In genomic region chr19:35757231-35757748, GRCh38 we compare ENCODE assay signal across 8 cellular contexts. TPM values are rescaled to one million over a fixed set of nuclear protein-coding genes. Genes with fewer than 3 reads are reported as not detected.
A peak's percentile ranks its signal among the peaks of the same experiment; 100 is the strongest.
DNase-seq lines count a peak whose midpoint lies in the region; ATAC-seq and TF ChIP-seq lines count a peak whose summit lies in the region.

No MANE protein-coding gene starts in this region.

- TF ChIP-seq CTCF in progenitor cell of endocrine pancreas (IDR thresholded peaks at IDR 0.05; ENCODE audit: unreplicated experiment), result no peak

- peaks cover 12% of the 10 kb centered on the region for H3K4me1 Mint-ChIP-seq in progenitor cell of endocrine pancreas (ENCODE audit: low read depth)

- H3K9me3 ChIP-seq in Karpas-422 (ENCODE audit: low read length) (no peaks in the 10 kb centered on the region), right cardiac atrium (ENCODE audit: control insufficient read depth, low read length) (no peaks in the 10 kb centered on the region)

- H3K27me3 ChIP-seq in Karpas-422 (ENCODE audit: low read length) (no peaks in the 10 kb centered on the region), right cardiac atrium (ENCODE audit: control insufficient read depth, insufficient read depth) (no peaks in the 10 kb centered on the region)

- ATAC-seq in activated CD4-positive, CD25-positive, alpha-beta regulatory T cell treated with anti-CD3 and anti-CD28 coated beads, Interleukin-2, amount 50 U/mL, for 24 hours, result no peak
- ATAC-seq in right cardiac atrium, result peak; percentile 59 to 68
- no peak for ATAC-seq in HG03097 (IDR thresholded peaks at IDR 0.05; ENCODE audit: low FRiP score, unreplicated experiment)

- DNase-seq in activated CD4-positive, CD25-positive, alpha-beta regulatory T cell treated with anti-CD3 and anti-CD28 coated beads, Interleukin-2, amount 50 U/mL, for 72 hours, result peak; percentile 52
- peak; percentile 84 for DNase-seq in Karpas-422
- peak; percentile 99 for DNase-seq in amniotic epithelial cell (ENCODE audit: low read depth)
- peak; percentile 95 to 96 (median 95) for DNase-seq in right cardiac atrium
- DNase-seq in progenitor cell of endocrine pancreas (ENCODE audit: low spot score, unreplicated experiment), result no peak
- DNase-seq in NOMO-1 treated with DMSO at 0.1 percent for 48 hours (lab: John Stamatoyannopoulos, UW; ENCODE audit: unreplicated experiment), result no peak

- peak overlapping the region; percentile 88 for H3K27ac ChIP-seq in Karpas-422 (ENCODE audit: low read length)
- H3K27ac ChIP-seq in right cardiac atrium (ENCODE audit: low read length), result peak overlapping the region; percentile 97

- H3K4me2 ChIP-seq in Karpas-422 (ENCODE audit: low read depth, low read length, poor library complexity, severe bottlenecking), result peak overlapping the region; percentile 89

- H2AFZ ChIP-seq in Karpas-422 (ENCODE audit: low read length), result no peak overlapping the region

- H3K9me3 Mint-ChIP-seq in progenitor cell of endocrine pancreas (ENCODE audit: low read depth), result no peaks in the 10 kb centered on the region

- WGBS in right cardiac atrium, result 2% methylated on average over 19 of the region's 19 CpGs

- H3K4me3 ChIP-seq in Karpas-422 (ENCODE audit: low read length) (peak overlapping the region; percentile 83), right cardiac atrium (ENCODE audit: low read length) (peak overlapping the region; percentile 47)

- H3K4me3 Mint-ChIP-seq in progenitor cell of endocrine pancreas (ENCODE audit: low read depth), result peak overlapping the region; percentile 94

- H3K4me1 ChIP-seq in Karpas-422 (ENCODE audit: low read length) (peaks cover 22% of the 10 kb centered on the region), right cardiac atrium (ENCODE audit: control insufficient read depth, insufficient read depth, low read length) (peaks cover 2% of the 10 kb centered on the region)

- H3K36me3 Mint-ChIP-seq in progenitor cell of endocrine pancreas (ENCODE audit: insufficient read depth), result peaks cover 17% of the 10 kb centered on the region

- peaks cover 23% of the 10 kb centered on the region for H3K79me2 ChIP-seq in Karpas-422 (ENCODE audit: low read length)

- H3K27ac Mint-ChIP-seq in progenitor cell of endocrine pancreas, result peak overlapping the region; percentile 91

- H3K36me3 ChIP-seq in Karpas-422 (ENCODE audit: insufficient read depth, low read length), result peaks cover 13% of the 10 kb centered on the region

- H3K27me3 Mint-ChIP-seq in progenitor cell of endocrine pancreas, result peaks cover 20% of the 10 kb centered on the region

- H3K9me2 ChIP-seq in Karpas-422 (replicated peaks; ENCODE audit: insufficient read depth, low read length), result no peaks in the 10 kb centered on the region

- intact Hi-C loops in right cardiac atrium (cut with DNase I), result loop anchor here in 1 of 4 donors (10.0 kb wide), 1 partner anchor 178 kb away; the partner anchor contains the start of gene LRFN3

- peaks cover 10% of the 10 kb centered on the region; the same call in 1 of the 2 replicates for H4K20me1 ChIP-seq in Karpas-422 (ENCODE audit: insufficient read depth, low read depth, low read length)

- H3K9ac ChIP-seq in Karpas-422 (ENCODE audit: low read length), result peak overlapping the region; percentile 85

RNA-seq across cellular contexts. Expression of gene HSPB6, which starts 0.5 kb away (rescaled TPM):
- total RNA-seq in Karpas-422 (2014; rRNA removed; shearing (Covaris generic); ENCODE audit: low replicate concordance), result 0.18 and 1.5 TPM in 2 replicates
- total RNA-seq in right cardiac atrium (100 to 1,000 TPM; 107 to 207 (median 148) TPM), progenitor cell of endocrine pancreas (0.33 TPM in 1 of 2 replicates, not detected in the other)
- 209 TPM for polyA plus RNA-seq in right cardiac atrium

RNA-seq across cellular contexts. Expression of gene PROSER3, which starts 0.7 kb away (rescaled TPM):
- 16.6 and 17.5 TPM in 2 replicates for total RNA-seq in Karpas-422 (2014; rRNA removed; shearing (Covaris generic); ENCODE audit: low replicate concordance)
- total RNA-seq in right cardiac atrium (10 to 100 TPM in 1 of 4 donors, 1 to 10 TPM in 3; 5.6 to 10.3 (median 7.4) TPM), progenitor cell of endocrine pancreas (58.6 and 62.3 TPM in 2 replicates)
- polyA plus RNA-seq in right cardiac atrium, result 6.4 TPM

RNA-seq across cellular contexts. Expression of gene LIN37, which starts 8.9 kb away (rescaled TPM):
- total RNA-seq in Karpas-422 (2014; rRNA removed; shearing (Covaris generic); ENCODE audit: low replicate concordance), result 5.9 and 12.4 TPM in 2 replicates
- total RNA-seq in right cardiac atrium (10 to 100 TPM in 2 of 4 donors, 1 to 10 TPM in 2; 8.2 to 14.6 (median 10.3) TPM), progenitor cell of endocrine pancreas (12.7 and 13.1 TPM in 2 replicates)
- polyA plus RNA-seq in right cardiac atrium, result 17.9 TPM

RNA-seq across cellular contexts. Expression of gene PSENEN, which starts 11.8 kb away (rescaled TPM):
- 47.7 and 112 TPM in 2 replicates for total RNA-seq in Karpas-422 (2014; rRNA removed; shearing (Covaris generic); ENCODE audit: low replicate concordance)
- total RNA-seq in right cardiac atrium, result 10 to 100 TPM; 40.0 to 50.4 (median 43.8) TPM
- polyA plus RNA-seq in right cardiac atrium, result 69.7 TPM
- total RNA-seq in progenitor cell of endocrine pancreas, result 81.4 and 83.8 TPM in 2 replicates

RNA-seq across cellular contexts. Expression of gene U2AF1L4, which starts 12.1 kb away (rescaled TPM):
- 31.7 and 50.4 TPM in 2 replicates for total RNA-seq in Karpas-422 (2014; rRNA removed; shearing (Covaris generic); ENCODE audit: low replicate concordance)
- total RNA-seq in right cardiac atrium (10 to 100 TPM; 19.6 to 31.3 (median 22.8) TPM), progenitor cell of endocrine pancreas (35.5 and 37.4 TPM in 2 replicates)
- 32.3 TPM for polyA plus RNA-seq in right cardiac atrium

Comparison
In these comparisons a context has a peak if more than half of its experiments do, and no peak if none do; other contexts are left out.
1. DNase-seq: peak in activated CD4-positive, CD25-positive, alpha-beta regulatory T cell treated with anti-CD3 and anti-CD28 coated beads, Interleukin-2, amount 50 U/mL, for 72 hours (single experiment), Karpas-422 (single experiment), amniotic epithelial cell (single experiment) and right cardiac atrium (3 of 3); none in progenitor cell of endocrine pancreas (single experiment) and NOMO-1 treated with DMSO at 0.1 percent for 48 hours (single experiment).
2. ATAC-seq: peak in right cardiac atrium (2 of 2); none in activated CD4-positive, CD25-positive, alpha-beta regulatory T cell treated with anti-CD3 and anti-CD28 coated beads, Interleukin-2, amount 50 U/mL, for 24 hours (0 of 2) and HG03097 (single experiment).
3. RNA of gene HSPB6, which starts 0.5 kb away (total RNA-seq): 107 to 207 TPM in right cardiac atrium; 0.18 to 1.5 TPM in Karpas-422 and 0.33 TPM in progenitor cell of endocrine pancreas; every median in the first group is over 10 times any median in the second.